Comparison of ENCODE assay signal across 16 cellular contexts in genomic region chr16:3480901-3481695, GRCh38. TPM values are rescaled to one million over a fixed set of nuclear protein-coding genes. Genes with fewer than 3 reads are reported as not detected.
DNase-seq lines count a peak whose midpoint lies in the region; ATAC-seq and TF ChIP-seq lines count a peak whose summit lies in the region.
"Had no signal": no experiment of that assay in that cellular context is flagged by ENCODE, and none has a peak within 500 bp of the region (broad histone marks: within the 10 kb centered on the region; RNA-seq: fewer than 3 reads in every experiment).

No MANE protein-coding gene starts in this region.

- peaks cover 16% of the 10 kb centered on the region for H3K4me1 Mint-ChIP-seq in activated CD8-positive, alpha-beta memory T cell treated with anti-CD3 and anti-CD28 coated beads, Interleukin-2, amount 10 ng/mL, durations not matched to agents 7 days and 5 days

- intact Hi-C loops in psoas muscle (cut with DNase I): no loop called here

- peaks cover 10% of the 10 kb centered on the region for H3K4me1 ChIP-seq in psoas muscle
- H3K4me1 ChIP-seq: upper lobe of right lung had no signal

- POLR2A ChIA-PET in RWPE1 (lab: Yijun Ruan, JAX; ENCODE audit: low non-redundant PET): no interaction called here

- H3K4me3 ChIP-seq in psoas muscle: no peak overlapping the region
- H3K4me3 ChIP-seq: upper lobe of right lung had no signal

- H3K27ac Mint-ChIP-seq in activated CD8-positive, alpha-beta memory T cell treated with anti-CD3 and anti-CD28 coated beads, Interleukin-2, amount 10 ng/mL, durations not matched to agents 7 days and 5 days: peak overlapping the region; percentile 32
- H3K27ac Mint-ChIP-seq: IgD-negative memory B cell had no signal

- no peak overlapping the region for H3K4me3 Mint-ChIP-seq in activated CD8-positive, alpha-beta memory T cell treated with anti-CD3 and anti-CD28 coated beads, Interleukin-2, amount 10 ng/mL, durations not matched to agents 7 days and 5 days
- H3K4me3 Mint-ChIP-seq: IgD-negative memory B cell had no signal

- 40 to 60% (median 45%) methylated on average over 18 of the region's 18 CpGs for WGBS in psoas muscle, 3 donors

- DNase-seq in activated CD8-positive, alpha-beta memory T cell treated with anti-CD3 and anti-CD28 coated beads, Interleukin-2, amount 10 ng/mL, durations not matched to agents 7 days and 5 days: no peak
- no peak for DNase-seq in activated CD8-positive, alpha-beta memory T cell treated with anti-CD3 and anti-CD28 coated beads, Interleukin-2, amount 50 U/mL, for 4 hours
- DNase-seq in caudate nucleus (lab: John Stamatoyannopoulos, UW): peak in 1 of 61 donors; percentile 10
- DNase-seq in psoas muscle: no peak
- DNase-seq in HT-29 (ENCODE audit: low spot score): no peak
- DNase-seq in RWPE1 (ENCODE audit: low spot score): no peak
- DNase-seq: DMS153; effector CD4-positive, alpha-beta T cell; glutamatergic neuron; NCI-H774; SIG-M5; stimulated activated CD8-positive, alpha-beta memory T cell treated with anti-CD3 and anti-CD28 coated beads, Interleukin-4, amount 100 ng/mL, for 48 hours; upper lobe of right lung had no signal

- TF ChIP-seq CTCF in psoas muscle (IDR thresholded peaks at IDR 0.05) (no peak), RWPE1 (conservative IDR thresholded peaks at IDR 0.05; ENCODE audit: low read depth) (no peak)

- H3K27me3 Mint-ChIP-seq in activated CD8-positive, alpha-beta memory T cell treated with anti-CD3 and anti-CD28 coated beads, Interleukin-2, amount 10 ng/mL, durations not matched to agents 7 days and 5 days: no peaks in the 10 kb centered on the region
- H3K27me3 Mint-ChIP-seq: IgD-negative memory B cell had no signal

- CTCF ChIA-PET in activated CD8-positive, alpha-beta memory T cell treated with anti-CD3 and anti-CD28 coated beads, Interleukin-2, amount 10 ng/mL, durations not matched to agents 7 days and 5 days (lab: Charles Lee): interaction anchor here (0.6 kb wide), 1 partner anchor 420 kb away, joined by 3 read pairs; no protein-coding TSS in a partner anchor
- CTCF ChIA-PET in RWPE1 (lab: Yijun Ruan, JAX): interaction anchor here (0.6 to 1.0 kb wide), 2 partner anchors 9 to 13 kb away, joined by 4 read pairs; no protein-coding TSS in a partner anchor

- H3K36me3 Mint-ChIP-seq in activated CD8-positive, alpha-beta memory T cell treated with anti-CD3 and anti-CD28 coated beads, Interleukin-2, amount 10 ng/mL, durations not matched to agents 7 days and 5 days: peaks cover 32% of the 10 kb centered on the region

- H3K27me3 ChIP-seq in psoas muscle (ENCODE audit: insufficient read depth in 3 of 3, low read length in 2 of 3): no peaks in the 10 kb centered on the region
- H3K27me3 ChIP-seq: upper lobe of right lung had no signal

- H3K27ac ChIP-seq in caudate nucleus (ENCODE audit: low read depth, low read length) (peak overlapping the region; percentile 9), psoas muscle (peak overlapping the region; percentile 10), RWPE1 (no peak overlapping the region; the same call in 1 of the 2 replicates)
- H3K27ac ChIP-seq: upper lobe of right lung had no signal

- no peaks in the 10 kb centered on the region for H3K9me3 Mint-ChIP-seq in activated CD8-positive, alpha-beta memory T cell treated with anti-CD3 and anti-CD28 coated beads, Interleukin-2, amount 10 ng/mL, durations not matched to agents 7 days and 5 days (ENCODE audit: low read depth)
- H3K9me3 Mint-ChIP-seq: IgD-negative memory B cell had no signal

- H3K9me3 ChIP-seq in psoas muscle: no peaks in the 10 kb centered on the region
- H3K9me3 ChIP-seq: upper lobe of right lung had no signal

- ATAC-seq in activated CD8-positive, alpha-beta memory T cell treated with anti-CD3 and anti-CD28 coated beads, Interleukin-2, amount 10 ng/mL, durations not matched to agents 7 days and 5 days: no peak
- ATAC-seq in psoas muscle: peak; percentile 35 to 77 (median 62)
- ATAC-seq: upper lobe of right lung had no signal

- H3K36me3 ChIP-seq in psoas muscle (ENCODE audit: insufficient read depth in 1 of 2, low read depth in 1 of 2): peaks cover 26 to 71% of the 10 kb centered on the region in 2 donors

RNA-seq across cellular contexts. Expression of gene C16orf90, which starts 14.2 kb away (rescaled TPM):
- total RNA-seq in activated CD8-positive, alpha-beta memory T cell treated with anti-CD3 and anti-CD28 coated beads, Interleukin-2, amount 10 ng/mL, durations not matched to agents 7 days and 5 days: not detected
- not detected for total RNA-seq in psoas muscle
- polyA plus RNA-seq in psoas muscle: not detected
- not detected in 2 replicates for total RNA-seq in HT-29 (2014; rRNA removed; shearing (Covaris generic))
- total RNA-seq: lung microvascular endothelial cell, upper lobe of right lung had no signal
- polyA plus RNA-seq: AG04450, IgD-negative memory B cell had no signal

RNA-seq across cellular contexts. Expression of gene CLUAP1, which starts 19.7 kb away (rescaled TPM):
- total RNA-seq in activated CD8-positive, alpha-beta memory T cell treated with anti-CD3 and anti-CD28 coated beads, Interleukin-2, amount 10 ng/mL, durations not matched to agents 7 days and 5 days: 10 to 100 TPM; 11.4 to 18.0 TPM
- 10 to 100 TPM; 16.7 to 19.5 (median 17.9) TPM for total RNA-seq in psoas muscle
- polyA plus RNA-seq in psoas muscle: 10 to 100 TPM in 1 of 3 donors, 1 to 10 TPM in 2; 7.4 to 17.3 (median 8.2) TPM
- total RNA-seq in HT-29 (2014; rRNA removed; shearing (Covaris generic)): 1.1 and 2.1 TPM in 2 replicates

RNA-seq across cellular contexts. Expression of gene NAA60, which starts 37.6 kb away (rescaled TPM):
- 10 to 100 TPM; 50.2 to 50.6 TPM for total RNA-seq in activated CD8-positive, alpha-beta memory T cell treated with anti-CD3 and anti-CD28 coated beads, Interleukin-2, amount 10 ng/mL, durations not matched to agents 7 days and 5 days
- total RNA-seq in psoas muscle: 10 to 100 TPM; 17.9 to 20.1 (median 19.0) TPM
- 10 to 100 TPM; 20.9 to 29.3 (median 23.4) TPM for polyA plus RNA-seq in psoas muscle
- total RNA-seq in HT-29 (2014; rRNA removed; shearing (Covaris generic)): 19.4 and 20.3 TPM in 2 replicates

RNA-seq across cellular contexts. Expression of gene ZNF597, which starts 37.8 kb away (rescaled TPM):
- 1 to 10 TPM; 2.4 to 2.6 TPM for total RNA-seq in activated CD8-positive, alpha-beta memory T cell treated with anti-CD3 and anti-CD28 coated beads, Interleukin-2, amount 10 ng/mL, durations not matched to agents 7 days and 5 days
- 1 to 10 TPM in 3 of 4 donors, under 1 TPM in 1; 0.79 to 1.3 (median 1.2) TPM for total RNA-seq in psoas muscle
- polyA plus RNA-seq in psoas muscle: 1 to 10 TPM in 1 of 3 donors, under 1 TPM in 2; 0.63 to 1.7 (median 0.98) TPM
- total RNA-seq in HT-29 (2014; rRNA removed; shearing (Covaris generic)): 0.76 and 1.2 TPM in 2 replicates
